Comparison of ENCODE assay signal across 15 cellular contexts in genomic region chr1:2321258-2321657, GRCh38.
DNase-seq lines count a peak whose midpoint lies in the region; TF ChIP-seq lines count a peak whose summit lies in the region.
"Had no signal": no experiment of that assay in that cellular context is flagged by ENCODE, and none has a peak within 500 bp of the region (broad histone marks: within the 10 kb centered on the region; RNA-seq: fewer than 3 reads in every experiment).

No MANE protein-coding gene starts in this region.

- H3K9me3 Mint-ChIP-seq in progenitor cell of endocrine pancreas (ENCODE audit: low read depth): no peaks in the 10 kb centered on the region

- H3K27ac ChIP-seq in adipose tissue (ENCODE audit: low read depth, low read length) (peak overlapping the region; percentile 68), esophagus muscularis mucosa (replicated peaks in 1 of 4) (peak overlapping the region; percentile 93 to 98 (median 95)), osteoblast (ENCODE audit: low read depth, low read length) (peak overlapping the region; percentile 87), tibial nerve (peak overlapping the region; percentile 53 to 96 (median 78))

- intact Hi-C loops in esophagus muscularis mucosa (cut with DNase I): no loop called here

- H3K79me2 ChIP-seq in osteoblast (ENCODE audit: insufficient read depth, low read length): no peaks in the 10 kb centered on the region

- TF ChIP-seq EP300 in esophagus muscularis mucosa (IDR thresholded peaks at IDR 0.05): no peak
- no peak for TF ChIP-seq EP300 in tibial nerve (IDR thresholded peaks at IDR 0.05)

- H3K27me3 ChIP-seq in esophagus muscularis mucosa (no peaks in the 10 kb centered on the region), osteoblast (ENCODE audit: insufficient read depth, low read length) (peaks cover 5% of the 10 kb centered on the region), tibial nerve (no peaks in the 10 kb centered on the region)
- H3K27me3 ChIP-seq: pancreas had no signal

- no peak overlapping the region for H3K4me3 Mint-ChIP-seq in progenitor cell of endocrine pancreas (ENCODE audit: low read depth)
- H3K4me3 Mint-ChIP-seq: activated CD8-positive, alpha-beta T cell treated with anti-CD3 and anti-CD28 coated beads, Interleukin-2, amount 10 ng/mL, durations not matched to agents 7 days and 5 days; memory B cell had no signal

- H3K36me3 Mint-ChIP-seq in progenitor cell of endocrine pancreas (ENCODE audit: insufficient read depth): no peaks in the 10 kb centered on the region

- H3K4me1 Mint-ChIP-seq in progenitor cell of endocrine pancreas (ENCODE audit: low read depth): peaks cover 3% of the 10 kb centered on the region

- no peak overlapping the region for H3K4me2 ChIP-seq in osteoblast (ENCODE audit: insufficient read depth, low read length)

- 64 to 86% (median 74%) methylated on average over 18 to 22 of the region's 22 CpGs for WGBS in adipose tissue, 3 donors
- WGBS in esophagus muscularis mucosa: 58% methylated on average over 16 of the region's 22 CpGs
- 49 to 100% methylated on average over 1 to 17 of the region's 22 CpGs for WGBS in tibial nerve, 2 donors

- peaks cover 13% of the 10 kb centered on the region for H3K27me3 Mint-ChIP-seq in progenitor cell of endocrine pancreas

- no peaks in the 10 kb centered on the region for H3K9me3 ChIP-seq in esophagus muscularis mucosa
- no peaks in the 10 kb centered on the region for H3K9me3 ChIP-seq in osteoblast (ENCODE audit: low read depth, low read length)
- H3K9me3 ChIP-seq in tibial nerve: no peaks in the 10 kb centered on the region
- H3K9me3 ChIP-seq: pancreas had no signal

- no peaks in the 10 kb centered on the region for H4K20me1 ChIP-seq in osteoblast (ENCODE audit: insufficient read depth, low read length)

- no peak for TF ChIP-seq CTCF in esophagus muscularis mucosa (IDR thresholded peaks at IDR 0.05)
- TF ChIP-seq CTCF in osteoblast (IDR thresholded peaks at IDR 0.05; ENCODE audit: extremely low read depth, low read depth, low read length): no peak
- no peak for TF ChIP-seq CTCF in tibial nerve (IDR thresholded peaks at IDR 0.05)
- no peak for TF ChIP-seq CTCF in progenitor cell of endocrine pancreas (IDR thresholded peaks at IDR 0.05; ENCODE audit: unreplicated experiment)

- no peak overlapping the region for H2AFZ ChIP-seq in osteoblast (ENCODE audit: low read length)

- TF ChIP-seq POLR2A in esophagus muscularis mucosa (IDR thresholded peaks at IDR 0.05; ENCODE audit: low read depth) (no peak), tibial nerve (IDR thresholded peaks at IDR 0.05) (no peak)

- H3K4me3 ChIP-seq in esophagus muscularis mucosa (peak overlapping the region in 1 of 4 donors; percentile 11), osteoblast (ENCODE audit: insufficient read depth, low read length) (peak overlapping the region; percentile 62), tibial nerve (no peak overlapping the region)
- H3K4me3 ChIP-seq: pancreas had no signal

- H3K4me1 ChIP-seq in esophagus muscularis mucosa (peaks cover 40 to 78% (median 73%) of the 10 kb centered on the region in 4 donors), osteoblast (ENCODE audit: insufficient read depth, low read length) (peaks cover 24% of the 10 kb centered on the region), tibial nerve (peaks cover 7 to 84% (median 42%) of the 10 kb centered on the region in 4 donors)
- H3K4me1 ChIP-seq: pancreas had no signal

- DNase-seq in esophagus muscularis mucosa (ENCODE audit: extremely low spot score) (no peak), osteoblast (ENCODE audit: insufficient read length, low spot score, missing footprints) (no peak), tibial nerve (ENCODE audit: low spot score in 2 of 2) (no peak), progenitor cell of endocrine pancreas (ENCODE audit: low spot score, unreplicated experiment) (no peak), iPS-NIHi11 (ENCODE audit: low spot score) (no peak), UCSD-AML1 (lab: John Stamatoyannopoulos, UW; ENCODE audit: unreplicated experiment) (no peak)
- DNase-seq: activated CD8-positive, alpha-beta T cell treated with anti-CD3 and anti-CD28 coated beads, Interleukin-2, amount 10 ng/mL, durations not matched to agents 7 days and 5 days; effector CD4-positive, alpha-beta T cell; NCI-H1694 treated with DMSO at 0.1 percent for 48 hours; NCI-H524; OCI-M1; pancreas had no signal

- no peaks in the 10 kb centered on the region for H3K36me3 ChIP-seq in esophagus muscularis mucosa
- H3K36me3 ChIP-seq in osteoblast (ENCODE audit: insufficient read depth, low read length): no peaks in the 10 kb centered on the region
- H3K36me3 ChIP-seq in tibial nerve: no peaks in the 10 kb centered on the region
- H3K36me3 ChIP-seq: pancreas had no signal

- H3K27ac Mint-ChIP-seq in progenitor cell of endocrine pancreas: no peak overlapping the region
- H3K27ac Mint-ChIP-seq: activated CD8-positive, alpha-beta T cell treated with anti-CD3 and anti-CD28 coated beads, Interleukin-2, amount 10 ng/mL, durations not matched to agents 7 days and 5 days; activated T-helper 2 cell treated with anti-CD3 and anti-CD28 coated beads, Interferon-gamma antibody, Interleukin-2, Interleukin-4, amounts not matched to agents 10 μg/mL and 5 μg/mL and 100 μg/mL, durations not matched to agents 14 hours and 24 hours and 36 hours; memory B cell had no signal
